In genomic region chr15:26712350-26712749, GRCh38 we compare ENCODE assay signal across 21 cellular contexts.
"Had no signal": no experiment of that assay in that cellular context is flagged by ENCODE, and none has a peak within 500 bp of the region (broad histone marks: within the 10 kb centered on the region; RNA-seq: fewer than 3 reads in every experiment).

No MANE protein-coding gene starts in this region.

- H3K27me3 Mint-ChIP-seq: activated T-cell treated with anti-CD3 and anti-CD28 coated beads, Interleukin-2, amount 50 U/mL, for 24 hours; activated T-helper 17 cell treated with anti-CD3 and anti-CD28 coated beads, Interleukin-2, amount 50 U/mL, for 72 hours; stimulated activated naive B cell treated with anti-CD40 and anti-IgM and Interleukin-4, amounts not matched to agents 10 μg/mL and 1 μg/mL and 100 μg/mL, for 72 hours had no signal

- H3K4me1 Mint-ChIP-seq: activated T-helper 17 cell treated with anti-CD3 and anti-CD28 coated beads, Interleukin-2, amount 50 U/mL, for 72 hours; natural killer cell; stimulated activated naive B cell treated with anti-CD40 and anti-IgM and Interleukin-4, amounts not matched to agents 10 μg/mL and 1 μg/mL and 100 μg/mL, for 72 hours had no signal

- H3K27ac Mint-ChIP-seq: activated T-cell treated with anti-CD3 and anti-CD28 coated beads, Interleukin-2, amount 50 U/mL, for 24 hours; activated T-helper 17 cell treated with anti-CD3 and anti-CD28 coated beads, Interleukin-2, amount 50 U/mL, for 72 hours; natural killer cell; stimulated activated naive B cell treated with anti-CD40 and anti-IgM and Interleukin-4, amounts not matched to agents 10 μg/mL and 1 μg/mL and 100 μg/mL, for 72 hours had no signal

- H3K27ac ChIP-seq: ascending aorta, brain microvascular endothelial cell, parathyroid adenoma, upper lobe of left lung had no signal

- H3K4me3 Mint-ChIP-seq: activated T-cell treated with anti-CD3 and anti-CD28 coated beads, Interleukin-2, amount 50 U/mL, for 24 hours; activated T-helper 17 cell treated with anti-CD3 and anti-CD28 coated beads, Interleukin-2, amount 50 U/mL, for 72 hours; natural killer cell; stimulated activated naive B cell treated with anti-CD40 and anti-IgM and Interleukin-4, amounts not matched to agents 10 μg/mL and 1 μg/mL and 100 μg/mL, for 72 hours had no signal

- H3K27me3 ChIP-seq: ascending aorta, brain microvascular endothelial cell, upper lobe of left lung had no signal

- DNase-seq: activated T-cell treated with anti-CD3 and anti-CD28 coated beads, Interleukin-2, amount 50 U/mL, for 24 hours; brain microvascular endothelial cell; caudate nucleus; dermis blood vessel endothelial cell; effector memory CD4-positive, alpha-beta T cell; foreskin melanocyte; hippocampal formation; left ventricle myocardium superior; mammary epithelial cell; midbrain; natural killer cell; small intestine; stimulated activated naive B cell treated with anti-CD40 and anti-IgM and Interleukin-4, amounts not matched to agents 10 μg/mL and 1 μg/mL and 100 μg/mL, for 72 hours; T-helper 9 cell; upper lobe of left lung had no signal

- H3K36me3 Mint-ChIP-seq: stimulated activated naive B cell treated with anti-CD40 and anti-IgM and Interleukin-4, amounts not matched to agents 10 μg/mL and 1 μg/mL and 100 μg/mL, for 72 hours had no signal

- ATAC-seq: activated naive CD4-positive, alpha-beta T cell treated with anti-CD3 and anti-CD28 coated beads, Interleukin-2, amount 50 U/mL, for 72 hours; activated T-helper 17 cell treated with anti-CD3 and anti-CD28 coated beads, Interleukin-2, amount 50 U/mL, for 72 hours; esophagus mucosa; left ventricle myocardium superior; natural killer cell; sciatic nerve; stimulated activated naive B cell treated with anti-CD40 and anti-IgM and Interleukin-4, amounts not matched to agents 10 μg/mL and 1 μg/mL and 100 μg/mL, for 72 hours had no signal

- H3K9ac ChIP-seq: parathyroid adenoma had no signal

- H3K9me3 ChIP-seq: ascending aorta, upper lobe of left lung had no signal

- H3K4me1 ChIP-seq: ascending aorta, parathyroid adenoma, upper lobe of left lung had no signal

- H3K4me3 ChIP-seq: ascending aorta, upper lobe of left lung had no signal

- H3K36me3 ChIP-seq: ascending aorta, brain microvascular endothelial cell, upper lobe of left lung had no signal
